Comparison of ENCODE assay signal across 1 cellular context in genomic region chr5:43201442-43201841, GRCh38. TPM values are rescaled to one million over a fixed set of nuclear protein-coding genes. Genes with fewer than 3 reads are reported as not detected.
"Had no signal": no experiment of that assay in that cellular context is flagged by ENCODE, and none has a peak within 500 bp of the region (broad histone marks: within the 10 kb centered on the region; RNA-seq: fewer than 3 reads in every experiment).

No MANE protein-coding gene starts in this region.

RNA-seq across cellular contexts. Expression of gene NIM1K, which starts 9.4 kb away (rescaled TPM):
- total RNA-seq: bronchial epithelial cell had no signal
